14 cellular contexts compared by ENCODE assay signal in the genomic region with DNA sequence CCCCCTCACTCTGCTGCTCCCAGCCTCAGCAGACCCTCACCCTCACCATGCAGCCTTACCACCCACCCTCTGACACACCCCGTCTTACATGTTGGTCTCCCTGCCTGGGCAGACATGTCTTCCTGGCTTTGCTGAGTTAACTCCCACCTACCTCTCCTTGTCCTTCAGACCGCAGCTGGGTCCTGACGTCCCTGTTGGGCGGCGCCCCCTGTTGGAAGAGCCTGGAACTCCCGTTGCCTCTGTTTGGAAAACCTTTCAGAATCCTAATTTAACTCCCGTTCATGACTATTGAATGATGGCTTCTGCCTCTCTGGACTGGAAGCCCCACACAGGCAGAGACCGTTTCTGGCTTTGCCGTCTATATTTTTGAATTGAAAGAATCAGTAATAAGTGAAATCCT.
A peak's percentile ranks its signal among the peaks of the same experiment; 100 is the strongest.
DNase-seq lines count a peak whose midpoint lies in the region; ATAC-seq and TF ChIP-seq lines count a peak whose summit lies in the region.
"Had no signal": no experiment of that assay in that cellular context is flagged by ENCODE, and none has a peak within 500 bp of the region (broad histone marks: within the 10 kb centered on the region; RNA-seq: fewer than 3 reads in every experiment).

No MANE protein-coding gene starts in this region.

- no peak for TF ChIP-seq RAD21 in SK-N-SH (IDR thresholded peaks at IDR 0.05; ENCODE audit: low read length)

- H3K27me3 ChIP-seq in SK-N-SH (ENCODE audit: insufficient read depth) = peaks cover 11% of the 10 kb centered on the region; the same call in 1 of the 2 replicates

- TF ChIP-seq CTCF in SK-N-SH (IDR thresholded peaks at IDR 0.05) (peak; percentile 37; the same call in 1 of the 2 replicates), astrocyte of the cerebellum (IDR thresholded peaks at IDR 0.05; ENCODE audit: low read depth, low read length, missing control alignments) (peak; percentile 27), nephron progenitor cell (IDR thresholded peaks at IDR 0.05) (peak; percentile 50)

- H3K4me1 Mint-ChIP-seq in nephron progenitor cell = peaks cover 32% of the 10 kb centered on the region
- peaks cover 0 to 1% (median 0%) of the 10 kb centered on the region in 4 donors for H3K4me1 Mint-ChIP-seq in naive thymus-derived CD8-positive, alpha-beta T cell
- H3K4me1 Mint-ChIP-seq: B cell had no signal

- H3K27ac ChIP-seq in SK-N-SH (ENCODE audit: low read depth in 2 of 2, low read length in 1 of 2) = no peak overlapping the region
- H3K27ac ChIP-seq: dorsolateral prefrontal cortex, lower lobe of right lung, thoracic aorta had no signal

- in situ Hi-C loops in astrocyte of the cerebellum (cut with HindIII; ENCODE audit: low sequenced_read_pairs) = no loop called here

- no peak for ATAC-seq in SK-N-SH treated with all-trans-retinoic acid at 6 μM for 48 hours
- no peak for ATAC-seq in HG03045 (IDR thresholded peaks at IDR 0.05; ENCODE audit: unreplicated experiment)
- ATAC-seq in naive thymus-derived CD8-positive, alpha-beta T cell = no peak
- ATAC-seq: lower lobe of right lung had no signal

- H3K9ac ChIP-seq in SK-N-SH = no peak overlapping the region

- peaks cover 7% of the 10 kb centered on the region for H3K9me3 Mint-ChIP-seq in nephron progenitor cell
- H3K9me3 Mint-ChIP-seq in naive thymus-derived CD8-positive, alpha-beta T cell = no peaks in the 10 kb centered on the region

- TF ChIP-seq EP300 in SK-N-SH (IDR thresholded peaks at IDR 0.05; ENCODE audit: borderline replicate concordance in 1 of 2, low read depth in 1 of 2, low read length in 1 of 2) = no peak

- H3K9me2 ChIP-seq in SK-N-SH = no peaks in the 10 kb centered on the region

- no peak overlapping the region for H3K4me3 Mint-ChIP-seq in nephron progenitor cell
- H3K4me3 Mint-ChIP-seq in naive thymus-derived CD8-positive, alpha-beta T cell = no peak overlapping the region
- H3K4me3 Mint-ChIP-seq: B cell had no signal

- no peak overlapping the region for H3K4me3 ChIP-seq in SK-N-SH (ENCODE audit: low read depth in 2 of 2, low read length in 1 of 2)
- H3K4me3 ChIP-seq in astrocyte of the cerebellum (ENCODE audit: low read depth, low read length) = no peak overlapping the region
- H3K4me3 ChIP-seq: dorsolateral prefrontal cortex, lower lobe of right lung, thoracic aorta had no signal

- no peaks in the 10 kb centered on the region; a peak in 1 of 4 replicates for H3K4me1 ChIP-seq in SK-N-SH (ENCODE audit: control insufficient read depth in 1 of 2, insufficient read depth in 2 of 2, low read depth in 1 of 2, low read length in 1 of 2)
- H3K4me1 ChIP-seq: lower lobe of right lung had no signal

- no peaks in the 10 kb centered on the region for H3K36me3 ChIP-seq in SK-N-SH (replicated peaks in 1 of 2; ENCODE audit: control insufficient read depth in 1 of 2, insufficient read depth in 2 of 2, low read length in 1 of 2)
- H3K36me3 ChIP-seq: lower lobe of right lung, thoracic aorta had no signal

- no peak overlapping the region for H3K4me2 ChIP-seq in SK-N-SH

- CTCF ChIA-PET in SK-N-SH (lab: Yijun Ruan, JAX) = no interaction called here
- CTCF ChIA-PET in HEK293T (lab: Yijun Ruan, JAX) = interaction anchor here (0.6 kb wide), 1 partner anchor 46 kb away, joined by 3 read pairs; no protein-coding TSS in a partner anchor

- no peaks in the 10 kb centered on the region for H3K9me3 ChIP-seq in SK-N-SH
- H3K9me3 ChIP-seq: lower lobe of right lung, thoracic aorta had no signal

- H3F3A ChIP-seq in SK-N-SH (replicated peaks; ENCODE audit: insufficient read depth) = no peaks in the 10 kb centered on the region

- H3K27me3 Mint-ChIP-seq in nephron progenitor cell (ENCODE audit: low read depth, poor library complexity) = peaks cover 2% of the 10 kb centered on the region
- H3K27me3 Mint-ChIP-seq in naive thymus-derived CD8-positive, alpha-beta T cell = peaks cover 26 to 59% (median 40%) of the 10 kb centered on the region in 5 donors

- H2AFZ ChIP-seq in SK-N-SH (ENCODE audit: low read depth) = no peak overlapping the region

- no peaks in the 10 kb centered on the region for H4K20me1 ChIP-seq in SK-N-SH (ENCODE audit: insufficient read depth)

- 12% methylated on average over 9 of the region's 9 CpGs for WGBS in SK-N-SH (ENCODE audit: low lambda C conversion rate)

- POLR2A ChIA-PET in SK-N-SH (lab: Yijun Ruan, JAX) (no interaction called here), HEK293T (lab: Yijun Ruan, JAX) (no interaction called here)
- POLR2A ChIA-PET in naive thymus-derived CD8-positive, alpha-beta T cell (lab: Charles Lee) = no interaction called here

- H3K79me2 ChIP-seq in SK-N-SH (ENCODE audit: insufficient read depth) = no peaks in the 10 kb centered on the region

- peaks cover 5% of the 10 kb centered on the region for H3K36me3 Mint-ChIP-seq in nephron progenitor cell (ENCODE audit: low read depth)
- no peaks in the 10 kb centered on the region for H3K36me3 Mint-ChIP-seq in naive thymus-derived CD8-positive, alpha-beta T cell

- H3K27ac Mint-ChIP-seq in nephron progenitor cell = peak overlapping the region; percentile 50
- peak overlapping the region in 1 of 10 donors; percentile 38 for H3K27ac Mint-ChIP-seq in naive thymus-derived CD8-positive, alpha-beta T cell
- H3K27ac Mint-ChIP-seq: B cell had no signal

- DNase-seq in SK-N-SH = peak; percentile 30
- peak; percentile 64 for DNase-seq in HEK293T (ENCODE audit: extremely low spot score)
- DNase-seq in astrocyte of the cerebellum (ENCODE audit: low read depth) = no peak
- peak; percentile 46 for DNase-seq in nephron progenitor cell
- DNase-seq in effector CD4-positive, alpha-beta T cell = no peak
- DNase-seq in naive thymus-derived CD8-positive, alpha-beta T cell = no peak
- DNase-seq: dorsolateral prefrontal cortex, KG1, lower lobe of right lung, SIG-M5 had no signal

TF ChIP-seq in SK-N-SH, 30 proteins besides CTCF, POLR2A, EP300 and RAD21 (continues in another document):
- no peak for TF ChIP-seq JUND (IDR thresholded peaks at IDR 0.05)
- TF ChIP-seq RCOR1 (IDR thresholded peaks at IDR 0.05; ENCODE audit: low read length) = no peak
- no peak for TF ChIP-seq MEF2A (IDR thresholded peaks at IDR 0.05; ENCODE audit: borderline replicate concordance, low read depth)
- TF ChIP-seq RXRA (IDR thresholded peaks at IDR 0.05; ENCODE audit: borderline replicate concordance, low read depth) = no peak
- no peak for TF ChIP-seq TCF12 (IDR thresholded peaks at IDR 0.05)
- TF ChIP-seq TAF1 (IDR thresholded peaks at IDR 0.05; ENCODE audit: borderline replicate concordance, low read depth, low read length) = no peak
- TF ChIP-seq ELF1 (IDR thresholded peaks at IDR 0.05) = no peak

TF ChIP-seq in SK-N-SH treated with all-trans-retinoic acid at 6 μM for 48 hours, 23 proteins besides CTCF, POLR2A, EP300 and RAD21:
- TF ChIP-seq CSDC2 (CRISPR knock-in tag; IDR thresholded peaks at IDR 0.05) = no peak
- no peak for TF ChIP-seq ZNF565 (CRISPR knock-in tag; conservative IDR thresholded peaks at IDR 0.05; ENCODE audit: low read depth)
- TF ChIP-seq, protein P1, sequence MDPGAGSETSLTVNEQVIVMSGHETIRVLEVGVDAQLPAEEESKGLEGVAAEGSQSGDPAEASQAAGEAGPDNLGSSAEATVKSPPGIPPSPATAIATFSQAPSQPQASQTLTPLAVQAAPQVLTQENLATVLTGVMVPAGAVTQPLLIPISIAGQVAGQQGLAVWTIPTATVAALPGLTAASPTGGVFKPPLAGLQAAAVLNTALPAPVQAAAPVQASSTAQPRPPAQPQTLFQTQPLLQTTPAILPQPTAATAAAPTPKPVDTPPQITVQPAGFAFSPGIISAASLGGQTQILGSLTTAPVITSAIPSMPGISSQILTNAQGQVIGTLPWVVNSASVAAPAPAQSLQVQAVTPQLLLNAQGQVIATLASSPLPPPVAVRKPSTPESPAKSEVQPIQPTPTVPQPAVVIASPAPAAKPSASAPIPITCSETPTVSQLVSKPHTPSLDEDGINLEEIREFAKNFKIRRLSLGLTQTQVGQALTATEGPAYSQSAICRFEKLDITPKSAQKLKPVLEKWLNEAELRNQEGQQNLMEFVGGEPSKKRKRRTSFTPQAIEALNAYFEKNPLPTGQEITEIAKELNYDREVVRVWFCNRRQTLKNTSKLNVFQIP (CRISPR knock-in tag; IDR thresholded peaks at IDR 0.05; ENCODE audit: borderline replicate concordance, low read depth) = no peak
- TF ChIP-seq RARB (CRISPR knock-in tag; IDR thresholded peaks at IDR 0.05) = no peak
- no peak for TF ChIP-seq OSR1 (CRISPR knock-in tag; IDR thresholded peaks at IDR 0.05)
- TF ChIP-seq GLIS3 (CRISPR knock-in tag; IDR thresholded peaks at IDR 0.05) = no peak
- no peak for TF ChIP-seq ZC3H10 (CRISPR knock-in tag; IDR thresholded peaks at IDR 0.05)

TF ChIP-seq in HEK293T, 16 proteins besides CTCF, POLR2A, EP300 and RAD21:
- TF ChIP-seq FOXM1 (IDR thresholded peaks at IDR 0.05; ENCODE audit: borderline replicate concordance) (no peak), BHLHE40 (IDR thresholded peaks at IDR 0.05; ENCODE audit: borderline replicate concordance) (no peak), ZNF384 (IDR thresholded peaks at IDR 0.05) (no peak), CTBP1 (IDR thresholded peaks at IDR 0.05; ENCODE audit: borderline replicate concordance) (no peak), ELF4 (IDR thresholded peaks at IDR 0.05) (no peak), L3MBTL2 (conservative IDR thresholded peaks at IDR 0.05) (no peak), SUZ12 (IDR thresholded peaks at IDR 0.05) (no peak), TARDBP (IDR thresholded peaks at IDR 0.05) (no peak), FOXA1 (IDR thresholded peaks at IDR 0.05) (no peak), ARNT (IDR thresholded peaks at IDR 0.05) (no peak)

Comparison
In these comparisons a context has a peak if more than half of its experiments do, and no peak if none do; other contexts are left out.
1. DNase-seq: peak in SK-N-SH (single experiment), HEK293T (single experiment) and nephron progenitor cell (single experiment); none in astrocyte of the cerebellum (single experiment), effector CD4-positive, alpha-beta T cell (single experiment) and naive thymus-derived CD8-positive, alpha-beta T cell (0 of 10).
2. Peak in every context shown above with its lines, with median percentiles within 50 percentile points of each other: CTCF ChIP-seq.